21 cellular contexts compared by ENCODE assay signal in genomic region chr2:24452499-24452878, GRCh38. TPM values are rescaled to one million over a fixed set of nuclear protein-coding genes. Genes with fewer than 3 reads are reported as not detected.
DNase-seq lines count a peak whose midpoint lies in the region; ATAC-seq and TF ChIP-seq lines count a peak whose summit lies in the region.
"Had no signal": no experiment of that assay in that cellular context is flagged by ENCODE, and none has a peak within 500 bp of the region (broad histone marks: within the 10 kb centered on the region; RNA-seq: fewer than 3 reads in every experiment).

No MANE protein-coding gene starts in this region.

- peak; percentile 52 for DNase-seq in fibroblast of the aortic adventitia (ENCODE audit: low read depth)
- peak; percentile 16 for DNase-seq in retina
- no peak for DNase-seq in AG20443 (ENCODE audit: low spot score)
- DNase-seq in glomerular visceral epithelial cell (ENCODE audit: extremely low spot score) = no peak
- DNase-seq: activated CD4-positive, alpha-beta T cell treated with anti-CD3 and anti-CD28 coated beads, Interleukin-2, amount 50 U/mL, for 1 hour; activated naive CD8-positive, alpha-beta T cell treated with anti-CD3 and anti-CD28 coated beads for 36 hours; effector memory CD8-positive, alpha-beta T cell; heart left ventricle; left lung; mucosa of descending colon; NCI-H1092 treated with DMSO at 0.1 percent for 48 hours; NCI-H2029 treated with DMSO at 0.1 percent for 48 hours; stimulated activated CD4-positive, alpha-beta T cell treated with anti-CD3 and anti-CD28 coated beads, Interleukin-4, amount 100 ng/mL, for 24 hours; stimulated activated naive CD8-positive, alpha-beta T cell treated with anti-CD3 and anti-CD28 coated beads, Interleukin-15, Interleukin-2, amounts not matched to agents 100 U/mL and 50 U/mL, for 24 hours; T-helper 17 cell; thyroid gland had no signal

- H3K27me3 ChIP-seq in DOHH2 (ENCODE audit: control insufficient read depth, low read length) = peaks cover 12% of the 10 kb centered on the region; the same call in 1 of the 2 replicates
- no peaks in the 10 kb centered on the region for H3K27me3 ChIP-seq in OCI-LY3 (ENCODE audit: low read depth, low read length)
- H3K27me3 ChIP-seq: heart left ventricle, left lung, neural progenitor cell, thyroid gland had no signal

- no peak for TF ChIP-seq CTCF in DOHH2 (IDR thresholded peaks at IDR 0.05; ENCODE audit: low read depth, low read length, poor library complexity, severe bottlenecking)
- no peak for TF ChIP-seq CTCF in OCI-LY3 (IDR thresholded peaks at IDR 0.05; ENCODE audit: low read depth, low read length)
- TF ChIP-seq CTCF in fibroblast of the aortic adventitia (IDR thresholded peaks at IDR 0.05; ENCODE audit: insufficient read depth, low read length) = no peak

- H3K79me2 ChIP-seq in DOHH2 (ENCODE audit: control insufficient read depth, low read length) = no peaks in the 10 kb centered on the region
- H3K79me2 ChIP-seq in OCI-LY3 (ENCODE audit: low read length) = no peaks in the 10 kb centered on the region

- H3K9me3 ChIP-seq in DOHH2 (ENCODE audit: control insufficient read depth, insufficient read depth, low read length) (no peaks in the 10 kb centered on the region), OCI-LY3 (ENCODE audit: insufficient read depth, low read length) (peaks cover 16% of the 10 kb centered on the region; the same call in 1 of the 2 replicates)
- H3K9me3 ChIP-seq: thyroid gland had no signal

- H3K4me3 ChIP-seq in DOHH2 (ENCODE audit: low read length) = no peak overlapping the region
- peak overlapping the region; percentile 46 for H3K4me3 ChIP-seq in OCI-LY3 (ENCODE audit: low read length)
- H3K4me3 ChIP-seq in fibroblast of the aortic adventitia (ENCODE audit: low read depth, low read length) = no peak overlapping the region
- H3K4me3 ChIP-seq: left lung, mucosa of descending colon, neural progenitor cell, thyroid gland had no signal

- H3K9me2 ChIP-seq in DOHH2 (replicated peaks; ENCODE audit: control insufficient read depth, low read length) = no peaks in the 10 kb centered on the region

- H2AFZ ChIP-seq in OCI-LY3 (ENCODE audit: low read depth, low read length) = peak overlapping the region; percentile 50
- H2AFZ ChIP-seq: neural progenitor cell had no signal

- ATAC-seq in GM19324 (IDR thresholded peaks at IDR 0.05; ENCODE audit: low FRiP score, unreplicated experiment) = no peak
- ATAC-seq in HG03565 (IDR thresholded peaks at IDR 0.05; ENCODE audit: unreplicated experiment) = no peak
- ATAC-seq: effector memory CD8-positive, alpha-beta T cell; left lung; mucosa of descending colon; stimulated activated naive CD8-positive, alpha-beta T cell treated with anti-CD3 and anti-CD28 coated beads, Interleukin-15, Interleukin-2, amounts not matched to agents 100 U/mL and 50 U/mL, for 24 hours; T-helper 17 cell had no signal

- no peak overlapping the region for H3K9ac ChIP-seq in OCI-LY3 (ENCODE audit: low read length)
- H3K9ac ChIP-seq: neural progenitor cell had no signal

- H3K27ac ChIP-seq in DOHH2 (ENCODE audit: low read depth, low read length) = no peak overlapping the region
- H3K27ac ChIP-seq in OCI-LY3 (ENCODE audit: low read length) = no peak overlapping the region
- H3K27ac ChIP-seq: left lung, neural progenitor cell, thyroid gland had no signal

- H3K4me2 ChIP-seq in DOHH2 (ENCODE audit: low read length) (peak overlapping the region; percentile 4; the same call in 1 of the 2 replicates), OCI-LY3 (ENCODE audit: low read length) (peak overlapping the region; percentile 63)
- H3K4me2 ChIP-seq: neural progenitor cell had no signal

- H4K20me1 ChIP-seq in DOHH2 (ENCODE audit: control insufficient read depth, insufficient read depth, low read depth, low read length) (no peaks in the 10 kb centered on the region), OCI-LY3 (ENCODE audit: insufficient read depth, low read length) (no peaks in the 10 kb centered on the region)

- H3K4me1 ChIP-seq in DOHH2 (ENCODE audit: control insufficient read depth, low read length) (no peaks in the 10 kb centered on the region), OCI-LY3 (ENCODE audit: low read length) (peaks cover 18% of the 10 kb centered on the region)
- H3K4me1 ChIP-seq: thyroid gland had no signal

- no peaks in the 10 kb centered on the region for H3F3A ChIP-seq in DOHH2 (ENCODE audit: control insufficient read depth, insufficient read depth)

- H3K36me3 ChIP-seq in DOHH2 (ENCODE audit: control insufficient read depth, low read length) (no peaks in the 10 kb centered on the region), OCI-LY3 (replicated peaks; ENCODE audit: low read depth, low read length) (no peaks in the 10 kb centered on the region)
- H3K36me3 ChIP-seq: heart left ventricle, left lung, neural progenitor cell, thyroid gland had no signal

RNA-seq across cellular contexts. Expression of gene NCOA1, which starts 38.6 kb away (rescaled TPM):
- total RNA-seq in fibroblast of the aortic adventitia (ENCODE audit: low replicate concordance) = 10.4 and 24.0 TPM in 2 replicates

Comparison
In these comparisons a context has a peak if more than half of its experiments do, and no peak if none do; other contexts are left out.
1. DNase-seq: peak in fibroblast of the aortic adventitia (single experiment) and retina (single experiment); none in AG20443 (single experiment) and glomerular visceral epithelial cell (single experiment).